Comparison of ENCODE assay signal across 9 cellular contexts in genomic region chr4:94412019-94413017, GRCh38. TPM values are rescaled to one million over a fixed set of nuclear protein-coding genes. Genes with fewer than 3 reads are reported as not detected.
DNase-seq lines count a peak whose midpoint lies in the region; FAIRE-seq and TF ChIP-seq lines count a peak whose summit lies in the region.
"Had no signal": no experiment of that assay in that cellular context is flagged by ENCODE, and none has a peak within 500 bp of the region (broad histone marks: within the 10 kb centered on the region; RNA-seq: fewer than 3 reads in every experiment).

No MANE protein-coding gene starts in this region.

- TF ChIP-seq CTCF in suprapubic skin (IDR thresholded peaks at IDR 0.05): no peak

- H3K4me1 ChIP-seq in suprapubic skin: peaks cover 11% of the 10 kb centered on the region

- 32% methylated on average over 9 of the region's 9 CpGs for WGBS in suprapubic skin

- no peaks in the 10 kb centered on the region for H3K9me3 ChIP-seq in suprapubic skin

- H3K27me3 ChIP-seq in suprapubic skin: no peaks in the 10 kb centered on the region

- H3K4me3 ChIP-seq in suprapubic skin: peak overlapping the region; percentile 17

- DNase-seq in DMS 273 (lab: John Stamatoyannopoulos, UW; ENCODE audit: unreplicated experiment) (peak; percentile 44), DMS 273 treated with DMSO at 0.1 percent for 48 hours (lab: John Stamatoyannopoulos, UW) (no peak), amniotic epithelial cell (ENCODE audit: low read depth) (peak; percentile 91), suprapubic skin (ENCODE audit: low spot score in 2 of 2) (no peak), T-helper 2 cell (no peak), globus pallidus (ENCODE audit: low spot score) (no peak)
- no peak for DNase-seq in effector CD8-positive, alpha-beta T cell (lab: John Stamatoyannopoulos, UW)

- peak; percentile 91 for FAIRE-seq in islet of Langerhans (lab: Jason Lieb, UNC)

- TF ChIP-seq POLR2A in suprapubic skin (IDR thresholded peaks at IDR 0.05): no peak

- no peak for TF ChIP-seq EP300 in suprapubic skin (IDR thresholded peaks at IDR 0.05)

- peak overlapping the region; percentile 24 for H3K27ac ChIP-seq in suprapubic skin
- H3K27ac ChIP-seq: 22Rv1 had no signal

- H3K36me3 ChIP-seq in suprapubic skin: no peaks in the 10 kb centered on the region

RNA-seq across cellular contexts. Expression of gene PDLIM5, which starts 39.4 kb away (rescaled TPM):
- 100 to 1,000 TPM in 2 of 4 donors, 10 to 100 TPM in 2; 90.5 to 148 (median 115) TPM for total RNA-seq in suprapubic skin

Comparison
In these comparisons a context has a peak if more than half of its experiments do, and no peak if none do; other contexts are left out.
1. DNase-seq: peak in DMS 273 (single experiment) and amniotic epithelial cell (single experiment); none in DMS 273 treated with DMSO at 0.1 percent for 48 hours (single experiment), suprapubic skin (0 of 2), effector CD8-positive, alpha-beta T cell (single experiment), T-helper 2 cell (0 of 5) and globus pallidus (single experiment).